Comparison of ENCODE assay signal across 25 cellular contexts in the genomic region with DNA sequence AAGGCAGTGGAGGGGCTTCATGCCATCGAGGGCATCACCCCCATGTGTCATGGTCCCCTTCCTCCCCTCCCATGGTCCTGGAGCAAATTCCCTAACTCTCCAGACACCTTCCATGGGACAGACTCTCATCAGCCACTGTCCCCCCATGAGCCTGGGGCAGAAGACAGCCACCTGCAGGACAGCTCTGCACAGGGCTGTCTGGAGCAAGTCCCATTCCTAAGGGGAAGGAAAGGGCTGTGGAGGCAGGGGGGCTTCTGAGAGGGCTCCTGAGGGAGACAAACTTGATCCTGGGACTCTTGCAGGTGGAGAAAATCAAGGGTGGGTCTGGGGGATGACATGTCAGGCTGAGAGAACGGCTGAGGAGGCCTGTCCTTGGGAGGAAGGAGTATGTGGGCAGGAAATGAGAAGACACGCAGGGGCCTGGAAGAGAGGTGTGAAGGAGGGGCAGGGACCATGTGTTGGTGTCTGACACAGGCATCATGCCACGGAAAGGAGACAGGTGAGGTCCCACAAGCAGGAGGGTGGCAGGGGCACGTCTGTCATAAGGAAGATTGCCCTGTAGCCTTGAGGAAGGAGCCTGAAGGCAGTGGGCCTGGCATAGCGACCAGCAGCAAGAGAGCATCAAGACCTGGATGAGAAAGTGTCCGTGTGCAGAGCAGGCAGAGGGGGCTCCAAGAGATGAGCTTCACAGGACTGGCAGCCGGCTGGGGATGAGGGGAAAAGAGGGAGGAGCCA. TPM values are rescaled to one million over a fixed set of nuclear protein-coding genes. Genes with fewer than 3 reads are reported as not detected.
A peak's percentile ranks its signal among the peaks of the same experiment; 100 is the strongest.
DNase-seq lines count a peak whose midpoint lies in the region.
"Had no signal": no experiment of that assay in that cellular context is flagged by ENCODE, and none has a peak within 500 bp of the region (broad histone marks: within the 10 kb centered on the region; RNA-seq: fewer than 3 reads in every experiment).

No MANE protein-coding gene starts in this region.

- intact Hi-C loops in activated CD4-positive, alpha-beta T cell treated with anti-CD3 and anti-CD28 coated beads, Interleukin-2, amount 10 ng/mL, durations not matched to agents 24 days and 14 days (cut with micrococcal nuclease) = no loop called here
- intact Hi-C loops in CD4-positive, alpha-beta memory T cell (cut with micrococcal nuclease) = no loop called here
- intact Hi-C loops in activated T-helper 1 cell treated with anti-CD3 and anti-CD28 coated beads, Interleukin-12 subunit alpha, Interleukin-12 subunit beta, Interleukin-2, Interleukin-4 antibody, amounts not matched to agents 30 ng/mL and 10 ng/mL and 1 ng/mL, durations not matched to agents 14 hours and 24 hours and 36 hours (cut with micrococcal nuclease) = no loop called here

- DNase-seq in activated CD4-positive, alpha-beta T cell treated with anti-CD3 and anti-CD28 coated beads, Interleukin-2, amount 10 ng/mL, durations not matched to agents 24 days and 14 days = no peak
- no peak for DNase-seq in activated CD4-positive, alpha-beta T cell treated with anti-CD3 and anti-CD28 coated beads for 4 hours
- no peak for DNase-seq in CD4-positive, alpha-beta memory T cell
- no peak for DNase-seq in activated T-helper 1 cell treated with anti-CD3 and anti-CD28 coated beads, Interleukin-12 subunit alpha, Interleukin-12 subunit beta, Interleukin-2, Interleukin-4 antibody, amounts not matched to agents 30 ng/mL and 10 ng/mL and 1 ng/mL, durations not matched to agents 14 hours and 24 hours and 36 hours (ENCODE audit: low spot score)
- peak; percentile 43 for DNase-seq in islet precursor cell
- DNase-seq in inferior parietal cortex (ENCODE audit: extremely low spot score) = no peak
- DNase-seq in NCI-H2107 treated with DMSO at 0.1 percent for 48 hours (lab: John Stamatoyannopoulos, UW; ENCODE audit: unreplicated experiment) = no peak
- DNase-seq in stimulated activated CD4-positive, alpha-beta T cell treated with anti-CD3 and anti-CD28 coated beads, Interleukin-1b, Interleukin-23, amount 100 ng/mL, for 48 hours = no peak
- DNase-seq: activated CD4-positive, alpha-beta T cell treated with anti-CD3 and anti-CD28 coated beads for 36 hours; AML-193; effector memory CD4-positive, alpha-beta T cell; EL; NCI-H1092 treated with DMSO at 0.1 percent for 48 hours; NCI-H2029 treated with DMSO at 0.1 percent for 48 hours; NCI-H345; PC-3; retina; SHP77; stimulated activated CD4-positive, alpha-beta T cell treated with anti-CD3 and anti-CD28 coated beads, Interleukin-12 subunit alpha, Interleukin-12 subunit beta, amount 100 ng/mL, for 4 hours; trophoblast cell had no signal

- POLR2A ChIA-PET in CD4-positive, alpha-beta memory T cell (lab: Charles Lee; ENCODE audit: partially characterized antibody) = interaction anchor here (1.7 to 2.2 kb wide), 2 partner anchors 8 to 25 kb away, joined by 9 read pairs; no protein-coding TSS in a partner anchor

- H3K36me3 Mint-ChIP-seq in activated CD4-positive, alpha-beta T cell treated with anti-CD3 and anti-CD28 coated beads, Interleukin-2, amount 10 ng/mL, durations not matched to agents 24 days and 14 days (ENCODE audit: low read depth) = no peaks in the 10 kb centered on the region
- H3K36me3 Mint-ChIP-seq in CD4-positive, alpha-beta memory T cell = no peaks in the 10 kb centered on the region
- H3K36me3 Mint-ChIP-seq in activated T-helper 1 cell treated with anti-CD3 and anti-CD28 coated beads, Interleukin-12 subunit alpha, Interleukin-12 subunit beta, Interleukin-2, Interleukin-4 antibody, amounts not matched to agents 30 ng/mL and 10 ng/mL and 1 ng/mL, durations not matched to agents 14 hours and 24 hours and 36 hours (ENCODE audit: low read depth) = no peaks in the 10 kb centered on the region
- H3K36me3 Mint-ChIP-seq: brain had no signal

- no peaks in the 10 kb centered on the region for H3K27me3 Mint-ChIP-seq in activated CD4-positive, alpha-beta T cell treated with anti-CD3 and anti-CD28 coated beads, Interleukin-2, amount 10 ng/mL, durations not matched to agents 24 days and 14 days
- no peaks in the 10 kb centered on the region for H3K27me3 Mint-ChIP-seq in CD4-positive, alpha-beta memory T cell
- peaks cover 2% of the 10 kb centered on the region for H3K27me3 Mint-ChIP-seq in activated T-helper 1 cell treated with anti-CD3 and anti-CD28 coated beads, Interleukin-12 subunit alpha, Interleukin-12 subunit beta, Interleukin-2, Interleukin-4 antibody, amounts not matched to agents 30 ng/mL and 10 ng/mL and 1 ng/mL, durations not matched to agents 14 hours and 24 hours and 36 hours (ENCODE audit: insufficient read depth)
- H3K27me3 Mint-ChIP-seq: activated CD4-positive, alpha-beta T cell treated with anti-CD3 and anti-CD28 coated beads for 36 hours had no signal

- H3K4me1 Mint-ChIP-seq in activated CD4-positive, alpha-beta T cell treated with anti-CD3 and anti-CD28 coated beads, Interleukin-2, amount 10 ng/mL, durations not matched to agents 24 days and 14 days = peaks cover 19% of the 10 kb centered on the region
- peaks cover 20 to 31% (median 27%) of the 10 kb centered on the region in 4 donors for H3K4me1 Mint-ChIP-seq in CD4-positive, alpha-beta memory T cell
- H3K4me1 Mint-ChIP-seq in activated T-helper 1 cell treated with anti-CD3 and anti-CD28 coated beads, Interleukin-12 subunit alpha, Interleukin-12 subunit beta, Interleukin-2, Interleukin-4 antibody, amounts not matched to agents 30 ng/mL and 10 ng/mL and 1 ng/mL, durations not matched to agents 14 hours and 24 hours and 36 hours (ENCODE audit: low read depth) = peaks cover 18% of the 10 kb centered on the region

- peaks cover 25% of the 10 kb centered on the region for H3K4me1 ChIP-seq in CD4-positive, alpha-beta memory T cell (ENCODE audit: insufficient read depth, low read length)

- no peaks in the 10 kb centered on the region for H3K36me3 ChIP-seq in CD4-positive, alpha-beta memory T cell (ENCODE audit: insufficient read depth, low read length)

- no peaks in the 10 kb centered on the region for H3K9me3 Mint-ChIP-seq in activated CD4-positive, alpha-beta T cell treated with anti-CD3 and anti-CD28 coated beads, Interleukin-2, amount 10 ng/mL, durations not matched to agents 24 days and 14 days
- no peaks in the 10 kb centered on the region for H3K9me3 Mint-ChIP-seq in CD4-positive, alpha-beta memory T cell
- no peaks in the 10 kb centered on the region for H3K9me3 Mint-ChIP-seq in activated T-helper 1 cell treated with anti-CD3 and anti-CD28 coated beads, Interleukin-12 subunit alpha, Interleukin-12 subunit beta, Interleukin-2, Interleukin-4 antibody, amounts not matched to agents 30 ng/mL and 10 ng/mL and 1 ng/mL, durations not matched to agents 14 hours and 24 hours and 36 hours

- CTCF ChIA-PET in CD4-positive, alpha-beta memory T cell (lab: Charles Lee; ENCODE audit: partially characterized antibody) = interaction anchor here (0.9 to 1.9 kb wide), 3 partner anchors 12 to 26 kb away, joined by 4 to 8 read pairs (median 4); no protein-coding TSS in a partner anchor

- no peaks in the 10 kb centered on the region for H3K9me3 ChIP-seq in CD4-positive, alpha-beta memory T cell (ENCODE audit: control insufficient read depth in 1 of 2, low read length in 2 of 2)

- no peak overlapping the region for H3K4me3 ChIP-seq in CD4-positive, alpha-beta memory T cell (ENCODE audit: low read length in 2 of 2)

- H3K4me3 Mint-ChIP-seq in activated CD4-positive, alpha-beta T cell treated with anti-CD3 and anti-CD28 coated beads, Interleukin-2, amount 10 ng/mL, durations not matched to agents 24 days and 14 days = peak overlapping the region; percentile 11
- peak overlapping the region in 5 of 8 donors; percentile 10 to 72 (median 31) for H3K4me3 Mint-ChIP-seq in CD4-positive, alpha-beta memory T cell
- no peak overlapping the region for H3K4me3 Mint-ChIP-seq in activated T-helper 1 cell treated with anti-CD3 and anti-CD28 coated beads, Interleukin-12 subunit alpha, Interleukin-12 subunit beta, Interleukin-2, Interleukin-4 antibody, amounts not matched to agents 30 ng/mL and 10 ng/mL and 1 ng/mL, durations not matched to agents 14 hours and 24 hours and 36 hours
- H3K4me3 Mint-ChIP-seq: activated CD4-positive, alpha-beta T cell treated with anti-CD3 and anti-CD28 coated beads for 36 hours; brain had no signal

- no peaks in the 10 kb centered on the region for H3K27me3 ChIP-seq in CD4-positive, alpha-beta memory T cell (ENCODE audit: insufficient read depth, low read length)

- H3K27ac ChIP-seq in CD4-positive, alpha-beta memory T cell (ENCODE audit: low read depth, low read length) = no peak overlapping the region
- H3K27ac ChIP-seq: 22Rv1 had no signal

- peak overlapping the region; percentile 12 for H3K27ac Mint-ChIP-seq in activated CD4-positive, alpha-beta T cell treated with anti-CD3 and anti-CD28 coated beads, Interleukin-2, amount 10 ng/mL, durations not matched to agents 24 days and 14 days
- H3K27ac Mint-ChIP-seq in CD4-positive, alpha-beta memory T cell = peak overlapping the region in 5 of 7 donors; percentile 26 to 83 (median 72)
- H3K27ac Mint-ChIP-seq in activated T-helper 1 cell treated with anti-CD3 and anti-CD28 coated beads, Interleukin-12 subunit alpha, Interleukin-12 subunit beta, Interleukin-2, Interleukin-4 antibody, amounts not matched to agents 30 ng/mL and 10 ng/mL and 1 ng/mL, durations not matched to agents 14 hours and 24 hours and 36 hours = peak overlapping the region; percentile 57

RNA-seq across cellular contexts. Expression of a gene that starts 14.4 kb away (rescaled TPM):
- total RNA-seq in activated CD4-positive, alpha-beta T cell treated with anti-CD3 and anti-CD28 coated beads, Interleukin-2, amount 10 ng/mL, durations not matched to agents 24 days and 14 days = 0.49 and 0.59 TPM in 2 replicates
- total RNA-seq in CD4-positive, alpha-beta memory T cell = 1 to 10 TPM in 1 of 2 experiments, under 1 TPM in 1; 0.81 to 1.3 TPM
- polyA plus RNA-seq in CD4-positive, alpha-beta memory T cell = under 1 TPM; 0.19 to 0.75 TPM
- total RNA-seq in activated T-helper 1 cell treated with anti-CD3 and anti-CD28 coated beads, Interleukin-12 subunit alpha, Interleukin-12 subunit beta, Interleukin-2, Interleukin-4 antibody, amounts not matched to agents 30 ng/mL and 10 ng/mL and 1 ng/mL, durations not matched to agents 14 hours and 24 hours and 36 hours = 0.27 and 0.34 TPM in 2 replicates
- total RNA-seq: osteocyte, PC-3 had no signal

RNA-seq across cellular contexts. Expression of a gene that starts 36.7 kb away (rescaled TPM):
- not detected in 2 replicates for total RNA-seq in activated CD4-positive, alpha-beta T cell treated with anti-CD3 and anti-CD28 coated beads, Interleukin-2, amount 10 ng/mL, durations not matched to agents 24 days and 14 days
- total RNA-seq in CD4-positive, alpha-beta memory T cell = not detected
- not detected for polyA plus RNA-seq in CD4-positive, alpha-beta memory T cell
- total RNA-seq in activated T-helper 1 cell treated with anti-CD3 and anti-CD28 coated beads, Interleukin-12 subunit alpha, Interleukin-12 subunit beta, Interleukin-2, Interleukin-4 antibody, amounts not matched to agents 30 ng/mL and 10 ng/mL and 1 ng/mL, durations not matched to agents 14 hours and 24 hours and 36 hours = not detected in 2 replicates
- total RNA-seq: activated CD4-positive, alpha-beta T cell treated with anti-CD3 and anti-CD28 coated beads for 36 hours; lung microvascular endothelial cell; osteocyte; PC-3 had no signal
- polyA plus RNA-seq: adipose tissue had no signal

Comparison
In these comparisons a context has a peak if more than half of its experiments do, and no peak if none do; other contexts are left out.
1. H3K27ac Mint-ChIP-seq: peak in every context shown above with its lines; median percentile 72 in CD4-positive, alpha-beta memory T cell; 57 in activated T-helper 1 cell treated with anti-CD3 and anti-CD28 coated beads, Interleukin-12 subunit alpha, Interleukin-12 subunit beta, Interleukin-2, Interleukin-4 antibody, amounts not matched to agents 30 ng/mL and 10 ng/mL and 1 ng/mL, durations not matched to agents 14 hours and 24 hours and 36 hours; 12 in activated CD4-positive, alpha-beta T cell treated with anti-CD3 and anti-CD28 coated beads, Interleukin-2, amount 10 ng/mL, durations not matched to agents 24 days and 14 days.